ENCODE assay signal across 11 cellular contexts in genomic region chr13:28337196-28338045, GRCh38.
DNase-seq lines count a peak whose midpoint lies in the region; ATAC-seq and TF ChIP-seq lines count a peak whose summit lies in the region.
"Had no signal": no experiment of that assay in that cellular context is flagged by ENCODE, and none has a peak within 500 bp of the region (broad histone marks: within the 10 kb centered on the region; RNA-seq: fewer than 3 reads in every experiment).

No MANE protein-coding gene starts in this region.

- H2BK5ac ChIP-seq in trophoblast cell (ENCODE audit: low read depth, low read length, poor library complexity) = no peak overlapping the region

- H2AFZ ChIP-seq in PC-3 (ENCODE audit: low read length) (no peak overlapping the region), trophoblast cell (ENCODE audit: insufficient read depth, low read length, poor library complexity) (no peak overlapping the region)

- intact Hi-C loops in PC-3 (cut with micrococcal nuclease) (no loop called here), tibial artery (cut with DNase I; ENCODE audit: low total_unique reads) (no loop called here)

- H3K27ac ChIP-seq in PC-3 (ENCODE audit: low read length) (0 out of 2 replicates have a peak overlapping the region, but pooled peaks have one; percentile 2), rectal smooth muscle tissue (ENCODE audit: low read depth, low read length) (peak overlapping the region; percentile 7), trophoblast cell (ENCODE audit: low read depth, low read length) (no peak overlapping the region), tibial artery (no peak overlapping the region)
- H3K27ac ChIP-seq: suprapubic skin had no signal

- H3K36me3 ChIP-seq in PC-3 (ENCODE audit: low read depth, low read length) (no peaks in the 10 kb centered on the region), rectal smooth muscle tissue (ENCODE audit: control insufficient read depth, insufficient read depth, low read length) (no peaks in the 10 kb centered on the region), trophoblast cell (ENCODE audit: control insufficient read depth in 1 of 2, insufficient read depth in 2 of 2, low read length in 2 of 2) (no peaks in the 10 kb centered on the region), tibial artery (no peaks in the 10 kb centered on the region)
- H3K36me3 ChIP-seq: suprapubic skin had no signal

- TF ChIP-seq CTCF in PC-3 (conservative IDR thresholded peaks at IDR 0.05; ENCODE audit: low read depth, low read length) = no peak
- TF ChIP-seq CTCF in fibroblast of villous mesenchyme (IDR thresholded peaks at IDR 0.05; ENCODE audit: insufficient read depth, low read depth, low read length) = no peak
- TF ChIP-seq CTCF in tibial artery (IDR thresholded peaks at IDR 0.05) = no peak

- H3K14ac ChIP-seq in trophoblast cell (ENCODE audit: low read length) = no peak overlapping the region

- H3K79me2 ChIP-seq in PC-3 (ENCODE audit: low read length) (no peaks in the 10 kb centered on the region), trophoblast cell (ENCODE audit: control insufficient read depth, insufficient read depth, low read length, poor library complexity) (no peaks in the 10 kb centered on the region)

- H2AK5ac ChIP-seq in trophoblast cell (ENCODE audit: low read length) = no peak overlapping the region

- no peak; the same call in 1 of the 2 replicates for ATAC-seq in PC-3
- ATAC-seq in HG03432 (IDR thresholded peaks at IDR 0.05; ENCODE audit: unreplicated experiment) = no peak

- H3K4me1 ChIP-seq in PC-3 (ENCODE audit: insufficient read depth, low read length) = peaks cover 22% of the 10 kb centered on the region
- H3K4me1 ChIP-seq in rectal smooth muscle tissue (ENCODE audit: control insufficient read depth, insufficient read depth, low read length) = no peaks in the 10 kb centered on the region
- H3K4me1 ChIP-seq in trophoblast cell (ENCODE audit: control insufficient read depth in 1 of 2, insufficient read depth in 2 of 2, low read length in 2 of 2) = peaks cover 9 to 16% of the 10 kb centered on the region in 2 experiments
- no peaks in the 10 kb centered on the region for H3K4me1 ChIP-seq in tibial artery

- BruUV-seq in PC-3 (replicated peaks; lab: Mats Ljungman, UMichigan) = no TSS peak

- H3K9ac ChIP-seq in PC-3 (ENCODE audit: low read length) (no peak overlapping the region), rectal smooth muscle tissue (ENCODE audit: low read length) (no peak overlapping the region), trophoblast cell (ENCODE audit: low read length) (no peak overlapping the region)

- no peaks in the 10 kb centered on the region for H3K9me2 ChIP-seq in PC-3 (replicated peaks; ENCODE audit: low read length)

- no peak overlapping the region for H2BK12ac ChIP-seq in trophoblast cell (ENCODE audit: low read length)

- H3F3A ChIP-seq in PC-3 (ENCODE audit: low read length, unreplicated experiment) = no peaks in the 10 kb centered on the region

- no peak overlapping the region for H3K23ac ChIP-seq in trophoblast cell (ENCODE audit: low read length)

- H3K9me3 ChIP-seq in PC-3 (ENCODE audit: low read length) = no peaks in the 10 kb centered on the region
- no peaks in the 10 kb centered on the region for H3K9me3 ChIP-seq in trophoblast cell (ENCODE audit: insufficient read depth, low read depth, low read length)
- no peaks in the 10 kb centered on the region for H3K9me3 ChIP-seq in tibial artery
- H3K9me3 ChIP-seq: suprapubic skin had no signal

- no peak overlapping the region for H4K12ac ChIP-seq in trophoblast cell (ENCODE audit: low read depth, low read length)

- no peak overlapping the region for H4K8ac ChIP-seq in trophoblast cell (ENCODE audit: low read depth, low read length)

- H3K4me3 ChIP-seq in PC-3 (ENCODE audit: low read length) (no peak overlapping the region), fibroblast of villous mesenchyme (ENCODE audit: low read depth, low read length) (no peak overlapping the region), rectal smooth muscle tissue (ENCODE audit: low read length) (no peak overlapping the region), trophoblast cell (ENCODE audit: low read depth, low read length) (no peak overlapping the region), tibial artery (no peak overlapping the region)
- H3K4me3 ChIP-seq: suprapubic skin had no signal

- H4K20me1 ChIP-seq in PC-3 (ENCODE audit: low read length) = no peaks in the 10 kb centered on the region

- no peak overlapping the region for H3K4me2 ChIP-seq in PC-3 (ENCODE audit: low read length)
- no peak overlapping the region for H3K4me2 ChIP-seq in trophoblast cell (ENCODE audit: low read length)

- no peak overlapping the region for H2BK120ac ChIP-seq in trophoblast cell (ENCODE audit: insufficient read depth, low read length, poor library complexity)

- peak; percentile 90 for DNase-seq in ELR (ENCODE audit: low read depth)
- peak; percentile 54 for DNase-seq in PC-3
- peak; percentile 88 for DNase-seq in fibroblast of villous mesenchyme (ENCODE audit: low read depth)
- no peak for DNase-seq in trophoblast cell
- DNase-seq in tibial artery = no peak
- DNase-seq in activated naive CD4-positive, alpha-beta T cell treated with Interleukin-2 at 50 U/mL for 16 hours = no peak
- DNase-seq: activated CD8-positive, alpha-beta memory T cell treated with anti-CD3 and anti-CD28 coated beads, Interleukin-2, amount 50 U/mL, for 48 hours; Calu3 had no signal

- no peak overlapping the region for H3K18ac ChIP-seq in trophoblast cell (ENCODE audit: low read length)

- no CpG with 5 or more reads among the region's 4 CpGs for WGBS in trophoblast cell (ENCODE audit: extremely low coverage, insufficient coverage, insufficient read length)

- CTCF ChIA-PET in PC-3 (lab: Charles Lee) = no interaction called here

- POLR2A ChIA-PET in PC-3 (lab: Charles Lee; ENCODE audit: unreplicated experiment) = no interaction called here

- H3K27me3 ChIP-seq in PC-3 (ENCODE audit: low read length) = peaks cover 7% of the 10 kb centered on the region; the same call in 1 of the 2 replicates
- no peaks in the 10 kb centered on the region for H3K27me3 ChIP-seq in rectal smooth muscle tissue (ENCODE audit: control insufficient read depth, insufficient read depth, low read length)
- no peaks in the 10 kb centered on the region for H3K27me3 ChIP-seq in trophoblast cell (ENCODE audit: insufficient read depth, low read length)
- H3K27me3 ChIP-seq in tibial artery = no peaks in the 10 kb centered on the region
- H3K27me3 ChIP-seq: suprapubic skin had no signal

- no peak overlapping the region for H4K91ac ChIP-seq in trophoblast cell (ENCODE audit: low read depth, low read length)

- no peak overlapping the region for H3K4ac ChIP-seq in trophoblast cell (ENCODE audit: low read depth, low read length)

- no peaks in the 10 kb centered on the region for H3K79me1 ChIP-seq in trophoblast cell (ENCODE audit: low read length)

Comparison
In these comparisons a context has a peak if more than half of its experiments do, and no peak if none do; other contexts are left out.
1. DNase-seq: peak in ELR (single experiment), PC-3 (single experiment) and fibroblast of villous mesenchyme (single experiment); none in trophoblast cell (0 of 2), tibial artery (0 of 2) and activated naive CD4-positive, alpha-beta T cell treated with Interleukin-2 at 50 U/mL for 16 hours (single experiment).
2. H3K27ac ChIP-seq: peak in PC-3 (single experiment) and rectal smooth muscle tissue (single experiment); none in trophoblast cell (single experiment) and tibial artery (0 of 2).